9 cellular contexts compared by ENCODE assay signal in genomic region chr16:27236635-27237228, GRCh38. TPM values are rescaled to one million over a fixed set of nuclear protein-coding genes. Genes with fewer than 3 reads are reported as not detected.
DNase-seq lines count a peak whose midpoint lies in the region; ATAC-seq and TF ChIP-seq lines count a peak whose summit lies in the region.
"Had no signal": no experiment of that assay in that cellular context is flagged by ENCODE, and none has a peak within 500 bp of the region (broad histone marks: within the 10 kb centered on the region; RNA-seq: fewer than 3 reads in every experiment).

No MANE protein-coding gene starts in this region.

- H3K4me1 ChIP-seq in right cardiac atrium (ENCODE audit: control insufficient read depth, insufficient read depth, low read length) (peaks cover 16% of the 10 kb centered on the region), mammary epithelial cell (ENCODE audit: insufficient read depth, low read length) (peaks cover 25% of the 10 kb centered on the region), vagina (peaks cover 51% of the 10 kb centered on the region)

- CTCF ChIA-PET in mammary epithelial cell (lab: Charles Lee; ENCODE audit: low non-redundant PET), result no interaction called here

- H3K27me3 Mint-ChIP-seq in nephron (ENCODE audit: low read depth), result no peaks in the 10 kb centered on the region

- 75% methylated on average over 8 of the region's 8 CpGs for WGBS in right cardiac atrium
- WGBS in mammary epithelial cell (ENCODE audit: low coverage, missing lambda C conversion rate), result 76% methylated on average over 7 of the region's 8 CpGs

- intact Hi-C loops in right cardiac atrium (cut with DNase I) (loop anchor here (10.0 kb wide), 3 partner anchors 78 to 218 kb away; partner anchors contain the start of gene IL4R (in 1 of the 4)), Right ventricle myocardium inferior (cut with DNase I) (no loop called here), mammary epithelial cell (cut with micrococcal nuclease) (loop anchor here (5.0 kb wide), 1 partner anchor 54 kb away; no protein-coding TSS in a partner anchor), vagina (cut with DNase I) (loop anchor here (5.0 kb wide), 1 partner anchor 131 kb away; no protein-coding TSS in a partner anchor)

- no peaks in the 10 kb centered on the region for H3K79me2 ChIP-seq in mammary epithelial cell (ENCODE audit: insufficient read depth, low read length)

- no TSS peak for BruUV-seq in mammary epithelial cell (replicated peaks; lab: Mats Ljungman, UMichigan)

- peak overlapping the region; percentile 70 to 85 (median 71) for H3K27ac Mint-ChIP-seq in nephron

- H3K4me2 ChIP-seq in mammary epithelial cell (ENCODE audit: insufficient read depth, low read depth, low read length), result no peak overlapping the region

- peak overlapping the region in 1 of 3 experiments; percentile 51 for H3K4me3 Mint-ChIP-seq in nephron

- dilution Hi-C loops in mammary epithelial cell (cut with HindIII; ENCODE audit: low sequenced_read_pairs), result no loop called here

- H3K9ac ChIP-seq in mammary epithelial cell (ENCODE audit: insufficient read depth, low read length), result no peak overlapping the region

- no peaks in the 10 kb centered on the region for H3K36me3 Mint-ChIP-seq in nephron (ENCODE audit: low read depth)

- H3K4me3 ChIP-seq in right cardiac atrium (ENCODE audit: low read length) (no peak overlapping the region), mammary epithelial cell (replicated peaks in 1 of 3; ENCODE audit: insufficient read depth in 1 of 3, low read depth in 2 of 3, low read length in 3 of 3) (no peak overlapping the region), vagina (no peak overlapping the region)
- H3K4me3 ChIP-seq: mucosa of descending colon had no signal

- peak overlapping the region; percentile 49 for H3K27ac ChIP-seq in right cardiac atrium (ENCODE audit: low read length)
- no peak overlapping the region for H3K27ac ChIP-seq in mammary epithelial cell (ENCODE audit: insufficient read depth, low read depth, low read length)
- H3K27ac ChIP-seq in vagina, result peak overlapping the region; percentile 60

- H3K9me3 ChIP-seq in right cardiac atrium (ENCODE audit: control insufficient read depth, low read length) (no peaks in the 10 kb centered on the region), mammary epithelial cell (replicated peaks; ENCODE audit: insufficient read depth, low read length) (no peaks in the 10 kb centered on the region), vagina (no peaks in the 10 kb centered on the region)
- H3K9me3 ChIP-seq: mucosa of descending colon had no signal

- no peaks in the 10 kb centered on the region for H4K20me1 ChIP-seq in mammary epithelial cell (ENCODE audit: insufficient read depth, low read length)

- TF ChIP-seq POLR2A in vagina (IDR thresholded peaks at IDR 0.05), result no peak

- DNase-seq in right cardiac atrium, result no peak
- no peak for DNase-seq in Right ventricle myocardium inferior (ENCODE audit: missing footprints)
- no peak for DNase-seq in mammary epithelial cell
- no peak for DNase-seq in vagina (ENCODE audit: extremely low spot score in 2 of 2)
- no peak for DNase-seq in stimulated activated naive CD4-positive, alpha-beta T cell (lab: John Stamatoyannopoulos, UW)

- H3K36me3 ChIP-seq in mammary epithelial cell (ENCODE audit: insufficient read depth, low read length), result no peaks in the 10 kb centered on the region
- peaks cover 0 to 3% of the 10 kb centered on the region in 2 donors for H3K36me3 ChIP-seq in vagina

- H3K27me3 ChIP-seq in right cardiac atrium (ENCODE audit: control insufficient read depth, insufficient read depth), result no peaks in the 10 kb centered on the region
- H3K27me3 ChIP-seq in mammary epithelial cell (ENCODE audit: insufficient read depth, low read length), result no peaks in the 10 kb centered on the region
- no peaks in the 10 kb centered on the region for H3K27me3 ChIP-seq in vagina

- in situ Hi-C loops in mammary epithelial cell (cut with MboI; ENCODE audit: low sequenced_read_pairs in 2 of 2), result loop anchor here in 1 of 2 donors (10.0 to 25.0 kb wide), 2 partner anchors 128 to 226 kb away; no protein-coding TSS in a partner anchor

- no peaks in the 10 kb centered on the region for H3K9me3 Mint-ChIP-seq in nephron

- no peak for ATAC-seq in right cardiac atrium
- no peak for ATAC-seq in Right ventricle myocardium inferior
- no peak for ATAC-seq in HG03521 (IDR thresholded peaks at IDR 0.05; ENCODE audit: unreplicated experiment)
- ATAC-seq in HG02642 (IDR thresholded peaks at IDR 0.05; ENCODE audit: poor library complexity, unreplicated experiment), result no peak

- peak overlapping the region; percentile 79 for H2AFZ ChIP-seq in mammary epithelial cell (ENCODE audit: low read depth, low read length)

- TF ChIP-seq CTCF in mammary epithelial cell (conservative IDR thresholded peaks at IDR 0.05 in 1 of 2, IDR thresholded peaks at IDR 0.05 in 1 of 2; ENCODE audit: extremely low read depth in 1 of 2, insufficient read depth in 1 of 2, low read depth in 1 of 2, low read length in 2 of 2), result no peak
- TF ChIP-seq CTCF in nephron (IDR thresholded peaks at IDR 0.05; ENCODE audit: unreplicated experiment in 3 of 3), result no peak
- no peak for TF ChIP-seq CTCF in vagina (IDR thresholded peaks at IDR 0.05)

- peaks cover 54% of the 10 kb centered on the region for H3K4me1 Mint-ChIP-seq in nephron

RNA-seq across cellular contexts. Expression of gene NSMCE1, which starts 31.8 kb away (rescaled TPM):
- total RNA-seq in right cardiac atrium (10 to 100 TPM; 27.3 to 36.8 (median 29.3) TPM), Right ventricle myocardium inferior (35.8 TPM), mammary epithelial cell (10 to 100 TPM; 71.6 to 81.2 TPM), vagina (24.6 TPM)
- polyA plus RNA-seq in right cardiac atrium (40.1 TPM), mammary epithelial cell (54.1 TPM)
- polyA minus RNA-seq in mammary epithelial cell, result 71.1 TPM

RNA-seq across cellular contexts. Expression of gene KDM8, which starts 33.4 kb away (rescaled TPM):
- total RNA-seq in right cardiac atrium, result 1 to 10 TPM; 3.2 to 6.1 (median 5.1) TPM
- 3.1 TPM for polyA plus RNA-seq in right cardiac atrium
- 3.5 TPM for total RNA-seq in Right ventricle myocardium inferior
- 1 to 10 TPM; 2.8 to 4.0 TPM for total RNA-seq in mammary epithelial cell
- polyA plus RNA-seq in mammary epithelial cell, result 2.3 TPM
- 1.6 TPM for polyA minus RNA-seq in mammary epithelial cell
- 1.5 TPM for total RNA-seq in vagina
